ENCODE assay signal across 8 cellular contexts in the genomic region with DNA sequence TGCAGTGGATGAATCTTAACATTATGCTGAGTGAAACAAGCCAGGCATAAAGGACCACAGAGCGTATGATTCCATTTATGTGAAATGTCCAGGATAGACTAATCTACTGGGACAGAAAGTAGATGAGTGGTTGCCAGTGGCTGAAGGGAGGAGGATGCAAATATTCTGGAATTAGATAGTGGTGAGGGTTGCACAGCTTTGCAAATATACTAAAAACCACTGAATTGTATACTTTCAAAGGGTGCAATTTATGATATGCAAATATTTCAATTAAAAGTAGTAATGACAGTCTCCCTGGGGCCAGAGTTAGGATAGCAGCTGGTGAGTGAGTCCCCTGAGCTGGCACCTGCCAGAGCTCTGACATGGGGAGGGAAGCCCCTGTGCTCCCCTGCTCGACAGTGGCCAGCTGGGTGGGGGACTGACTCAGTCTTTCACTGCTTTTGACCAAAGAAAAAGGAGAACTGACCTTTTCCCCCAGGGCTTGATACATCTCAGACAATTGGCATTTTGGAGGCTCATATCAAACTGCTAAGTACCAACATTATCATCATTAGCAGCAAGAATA.
"Had no signal": no experiment of that assay in that cellular context is flagged by ENCODE, and none has a peak within 500 bp of the region (broad histone marks: within the 10 kb centered on the region; RNA-seq: fewer than 3 reads in every experiment).

No MANE protein-coding gene starts in this region.

- ATAC-seq: effector memory CD8-positive, alpha-beta T cell; natural killer cell; WTC11 had no signal

- DNase-seq: activated CD4-positive, alpha-beta T cell treated with anti-CD3 and anti-CD28 coated beads, Interleukin-2, amount 10 ng/mL, durations not matched to agents 24 days and 14 days; activated naive CD4-positive, alpha-beta T cell treated with Interleukin-2 at 50 U/mL for 16 hours; cortex of kidney; effector memory CD8-positive, alpha-beta T cell; natural killer cell; occipital lobe; stimulated activated CD4-positive, alpha-beta T cell treated with anti-CD3 and anti-CD28 coated beads, Interleukin-2, amount 100 ng/mL, for 48 hours had no signal
